ENCODE assay signal across 7 cellular contexts in genomic region chr12:93784339-93785086, GRCh38.
DNase-seq lines count a peak whose midpoint lies in the region; ATAC-seq and TF ChIP-seq lines count a peak whose summit lies in the region.

No MANE protein-coding gene starts in this region.

- intact Hi-C loops in uterus (cut with DNase I; ENCODE audit: low total_unique reads): no loop called here

- no peak for TF ChIP-seq POLR2A in uterus (IDR thresholded peaks at IDR 0.05)

- H3K27me3 Mint-ChIP-seq in T-helper 17 cell: no peaks in the 10 kb centered on the region

- H3K4me1 Mint-ChIP-seq in T-helper 17 cell: peaks cover 31% of the 10 kb centered on the region

- H3K36me3 ChIP-seq in muscle layer of colon (ENCODE audit: insufficient read depth, low read length): no peaks in the 10 kb centered on the region
- no peaks in the 10 kb centered on the region for H3K36me3 ChIP-seq in uterus

- peak in 2 of 3 donors; percentile 19 to 29 for DNase-seq in T-helper 17 cell
- peak; percentile 69 for DNase-seq in ecto neural progenitor cell (ENCODE audit: low spot score)
- DNase-seq in uterus: peak; percentile 79 to 92
- no peak for DNase-seq in OCI-M2 (lab: John Stamatoyannopoulos, UW; ENCODE audit: unreplicated experiment)

- no peaks in the 10 kb centered on the region for H3K36me3 Mint-ChIP-seq in T-helper 17 cell (ENCODE audit: low read depth)

- H3K4me1 ChIP-seq in muscle layer of colon (ENCODE audit: insufficient read depth, low read length) (peaks cover 51% of the 10 kb centered on the region), uterus (peaks cover 4 to 16% of the 10 kb centered on the region in 2 donors)

- TF ChIP-seq CTCF in uterus (IDR thresholded peaks at IDR 0.05): peak in 1 of 4 experiments; percentile 10

- H3K4me3 ChIP-seq in muscle layer of colon (ENCODE audit: low read depth in 1 of 2, low read length in 2 of 2) (no peak overlapping the region), uterus (no peak overlapping the region)

- peak overlapping the region; percentile 75 for H3K4me3 Mint-ChIP-seq in T-helper 17 cell

- ATAC-seq in HG03565 (IDR thresholded peaks at IDR 0.05; ENCODE audit: unreplicated experiment) (peak; percentile 43), T-helper 17 cell (peak; percentile 78), HG03108 (IDR thresholded peaks at IDR 0.05; ENCODE audit: unreplicated experiment) (no peak)

- H3K27ac ChIP-seq in muscle layer of colon (ENCODE audit: low read depth, low read length) (peak overlapping the region; percentile 54), uterus (peak overlapping the region; percentile 75 to 77)

- H3K9ac ChIP-seq in muscle layer of colon (ENCODE audit: low read length): peak overlapping the region; percentile 8

- H3K9me3 ChIP-seq in T-helper 17 cell (ENCODE audit: control insufficient read depth, low read length, poor library complexity, severe bottlenecking) (no peaks in the 10 kb centered on the region), muscle layer of colon (ENCODE audit: low read length) (no peaks in the 10 kb centered on the region), uterus (no peaks in the 10 kb centered on the region)

- no peaks in the 10 kb centered on the region for H3K27me3 ChIP-seq in muscle layer of colon (ENCODE audit: control insufficient read depth in 1 of 2, insufficient read depth in 2 of 2, low read length in 2 of 2)
- H3K27me3 ChIP-seq in uterus: no peaks in the 10 kb centered on the region

- H3K27ac Mint-ChIP-seq in T-helper 17 cell: peak overlapping the region; percentile 93
